9 cellular contexts compared by ENCODE assay signal in genomic region chr2:218859994-218860831, GRCh38. TPM values are rescaled to one million over a fixed set of nuclear protein-coding genes. Genes with fewer than 3 reads are reported as not detected.
DNase-seq lines count a peak whose midpoint lies in the region; ATAC-seq and TF ChIP-seq lines count a peak whose summit lies in the region.
"Had no signal": no experiment of that assay in that cellular context is flagged by ENCODE, and none has a peak within 500 bp of the region (broad histone marks: within the 10 kb centered on the region; RNA-seq: fewer than 3 reads in every experiment).

No MANE protein-coding gene starts in this region.

- H3K27me3 Mint-ChIP-seq in CD4-positive, alpha-beta memory T cell: peaks cover 44 to 71% of the 10 kb centered on the region in 2 donors

- no TSS peak for BruUV-seq in PC-3 (replicated peaks; lab: Mats Ljungman, UMichigan)

- no peak overlapping the region for H3K9ac ChIP-seq in PC-3 (ENCODE audit: low read length)
- peak overlapping the region; percentile 57 for H3K9ac ChIP-seq in trophoblast cell (ENCODE audit: low read length)

- H3K9me3 ChIP-seq in CD4-positive, alpha-beta memory T cell (ENCODE audit: control insufficient read depth in 1 of 2, low read length in 2 of 2): no peaks in the 10 kb centered on the region
- H3K9me3 ChIP-seq in PC-3 (ENCODE audit: low read length): no peaks in the 10 kb centered on the region
- no peaks in the 10 kb centered on the region for H3K9me3 ChIP-seq in esophagus muscularis mucosa
- H3K9me3 ChIP-seq in trophoblast cell (ENCODE audit: insufficient read depth, low read depth, low read length): no peaks in the 10 kb centered on the region

- peak overlapping the region; percentile 63 for H4K8ac ChIP-seq in trophoblast cell (ENCODE audit: low read depth, low read length)

- H3F3A ChIP-seq in PC-3 (ENCODE audit: low read length, unreplicated experiment): no peaks in the 10 kb centered on the region

- peak overlapping the region; percentile 62 for H2BK5ac ChIP-seq in trophoblast cell (ENCODE audit: low read depth, low read length, poor library complexity)

- H4K20me1 ChIP-seq in PC-3 (ENCODE audit: low read length): no peaks in the 10 kb centered on the region

- CTCF ChIA-PET in CD4-positive, alpha-beta memory T cell (lab: Charles Lee; ENCODE audit: partially characterized antibody): interaction anchor here (1.6 kb wide), 1 partner anchor 16 kb away, joined by 3 read pairs; no protein-coding TSS in a partner anchor
- CTCF ChIA-PET in PC-3 (lab: Charles Lee): interaction anchor here (0.6 kb wide), 1 partner anchor 38 kb away, joined by 13 read pairs; no protein-coding TSS in a partner anchor

- no peak overlapping the region for H3K23ac ChIP-seq in trophoblast cell (ENCODE audit: low read length)

- peak overlapping the region; percentile 74 for H2BK120ac ChIP-seq in trophoblast cell (ENCODE audit: insufficient read depth, low read length, poor library complexity)

- peaks cover 22% of the 10 kb centered on the region for H3K4me1 ChIP-seq in CD4-positive, alpha-beta memory T cell (ENCODE audit: insufficient read depth, low read length)
- H3K4me1 ChIP-seq in PC-3 (ENCODE audit: insufficient read depth, low read length): no peaks in the 10 kb centered on the region
- peaks cover 22 to 36% (median 28%) of the 10 kb centered on the region in 4 donors for H3K4me1 ChIP-seq in esophagus muscularis mucosa
- peaks cover 58 to 64% of the 10 kb centered on the region in 2 experiments for H3K4me1 ChIP-seq in trophoblast cell (ENCODE audit: control insufficient read depth in 1 of 2, insufficient read depth in 2 of 2, low read length in 2 of 2)

- peak overlapping the region; percentile 89 for H3K18ac ChIP-seq in trophoblast cell (ENCODE audit: low read length)

- H3K9me2 ChIP-seq in PC-3 (replicated peaks; ENCODE audit: low read length): no peaks in the 10 kb centered on the region

- H3K4me2 ChIP-seq in PC-3 (ENCODE audit: low read length) (peak overlapping the region; percentile 71), trophoblast cell (ENCODE audit: low read length) (peak overlapping the region; percentile 80)

- H4K12ac ChIP-seq in trophoblast cell (ENCODE audit: low read depth, low read length): peak overlapping the region; percentile 70

- peak overlapping the region; percentile 42; the same call in 1 of the 2 replicates for H2AFZ ChIP-seq in PC-3 (ENCODE audit: low read length)
- H2AFZ ChIP-seq in trophoblast cell (ENCODE audit: insufficient read depth, low read length, poor library complexity): peak overlapping the region; percentile 90

- no peaks in the 10 kb centered on the region for H3K36me3 ChIP-seq in CD4-positive, alpha-beta memory T cell (ENCODE audit: insufficient read depth, low read length)
- H3K36me3 ChIP-seq in PC-3 (ENCODE audit: low read depth, low read length) (no peaks in the 10 kb centered on the region), esophagus muscularis mucosa (no peaks in the 10 kb centered on the region), trophoblast cell (ENCODE audit: control insufficient read depth in 1 of 2, insufficient read depth in 2 of 2, low read length in 2 of 2) (peaks cover 0 to 2% of the 10 kb centered on the region in 2 experiments)

- intact Hi-C loops in CD4-positive, alpha-beta memory T cell (cut with micrococcal nuclease): no loop called here
- intact Hi-C loops in PC-3 (cut with micrococcal nuclease): no loop called here
- intact Hi-C loops in esophagus muscularis mucosa (cut with DNase I): no loop called here

- TF ChIP-seq EP300 in esophagus muscularis mucosa (IDR thresholded peaks at IDR 0.05): no peak

- TF ChIP-seq CTCF in PC-3 (conservative IDR thresholded peaks at IDR 0.05; ENCODE audit: low read depth, low read length) (no peak), esophagus muscularis mucosa (IDR thresholded peaks at IDR 0.05) (no peak)

- H3K27ac ChIP-seq in CD4-positive, alpha-beta memory T cell (ENCODE audit: low read depth, low read length): no peak overlapping the region
- H3K27ac ChIP-seq in PC-3 (ENCODE audit: low read length): no peak overlapping the region
- H3K27ac ChIP-seq in esophagus muscularis mucosa (replicated peaks in 1 of 4): peak overlapping the region in 2 of 4 donors; percentile 7 to 29
- peak overlapping the region; percentile 72 for H3K27ac ChIP-seq in trophoblast cell (ENCODE audit: low read depth, low read length)

- peak overlapping the region; percentile 26 for H2AK5ac ChIP-seq in trophoblast cell (ENCODE audit: low read length)

- H3K14ac ChIP-seq in trophoblast cell (ENCODE audit: low read length): peak overlapping the region; percentile 92

- H3K36me3 Mint-ChIP-seq in CD4-positive, alpha-beta memory T cell: no peaks in the 10 kb centered on the region

- H3K79me1 ChIP-seq in trophoblast cell (ENCODE audit: low read length): peaks cover 17% of the 10 kb centered on the region

- WGBS in esophagus muscularis mucosa: 8% methylated on average over 13 of the region's 46 CpGs
- no CpG with 5 or more reads among the region's 46 CpGs for WGBS in trophoblast cell (ENCODE audit: extremely low coverage, insufficient coverage, insufficient read length)

- peak overlapping the region; percentile 95 for H4K91ac ChIP-seq in trophoblast cell (ENCODE audit: low read depth, low read length)

- POLR2A ChIA-PET in CD4-positive, alpha-beta memory T cell (lab: Charles Lee; ENCODE audit: partially characterized antibody): interaction anchor here (0.7 to 1.2 kb wide), 2 partner anchors 38 to 40 kb away, joined by 3 read pairs; no protein-coding TSS in a partner anchor
- POLR2A ChIA-PET in PC-3 (lab: Charles Lee; ENCODE audit: unreplicated experiment): no interaction called here

- no peak for DNase-seq in CD4-positive, alpha-beta memory T cell
- no peak for DNase-seq in PC-3
- DNase-seq in esophagus muscularis mucosa (ENCODE audit: extremely low spot score): no peak
- no peak for DNase-seq in trophoblast cell
- DNase-seq in dermis blood vessel endothelial cell: no peak
- no peak for DNase-seq in NCI-H345 (lab: John Stamatoyannopoulos, UW)

- peaks cover 37% of the 10 kb centered on the region for H3K27me3 ChIP-seq in CD4-positive, alpha-beta memory T cell (ENCODE audit: insufficient read depth, low read length)
- H3K27me3 ChIP-seq in PC-3 (ENCODE audit: low read length): peaks cover 30% of the 10 kb centered on the region
- H3K27me3 ChIP-seq in esophagus muscularis mucosa: peaks cover 0 to 100% (median 50%) of the 10 kb centered on the region in 4 donors
- H3K27me3 ChIP-seq in trophoblast cell (ENCODE audit: insufficient read depth, low read length): no peaks in the 10 kb centered on the region

- peak overlapping the region; percentile 62 to 84 (median 65) for H3K4me3 Mint-ChIP-seq in CD4-positive, alpha-beta memory T cell

- no peaks in the 10 kb centered on the region for H3K9me3 Mint-ChIP-seq in CD4-positive, alpha-beta memory T cell

- H2BK12ac ChIP-seq in trophoblast cell (ENCODE audit: low read length): peak overlapping the region; percentile 50

- peak; percentile 7; the same call in 1 of the 2 replicates for ATAC-seq in PC-3
- no peak for ATAC-seq in HG02981 (IDR thresholded peaks at IDR 0.05; ENCODE audit: unreplicated experiment)
- ATAC-seq in GM19467 (IDR thresholded peaks at IDR 0.05; ENCODE audit: unreplicated experiment): no peak

- no peak for TF ChIP-seq POLR2A in esophagus muscularis mucosa (IDR thresholded peaks at IDR 0.05; ENCODE audit: low read depth)

- no peak overlapping the region for H3K4me3 ChIP-seq in CD4-positive, alpha-beta memory T cell (ENCODE audit: low read length in 2 of 2)
- H3K4me3 ChIP-seq in PC-3 (ENCODE audit: low read length): peak overlapping the region; percentile 53; the same call in 1 of the 2 replicates
- H3K4me3 ChIP-seq in esophagus muscularis mucosa: peak overlapping the region; percentile 51 to 64 (median 51)
- peak overlapping the region; percentile 80 for H3K4me3 ChIP-seq in trophoblast cell (ENCODE audit: low read depth, low read length)

- H3K79me2 ChIP-seq in PC-3 (ENCODE audit: low read length) (no peaks in the 10 kb centered on the region), trophoblast cell (ENCODE audit: control insufficient read depth, insufficient read depth, low read length, poor library complexity) (peaks cover 5% of the 10 kb centered on the region)

- peak overlapping the region in 1 of 7 donors; percentile 9 for H3K27ac Mint-ChIP-seq in CD4-positive, alpha-beta memory T cell

- H3K4ac ChIP-seq in trophoblast cell (ENCODE audit: low read depth, low read length): peak overlapping the region; percentile 87

- H3K4me1 Mint-ChIP-seq in CD4-positive, alpha-beta memory T cell: peaks cover 13 to 38% (median 18%) of the 10 kb centered on the region in 4 donors

RNA-seq across cellular contexts. Expression of gene WNT6, which starts 0.6 kb away (rescaled TPM):
- under 1 TPM in 1 of 2 experiments, not detected in 1; 0.26 TPM for total RNA-seq in CD4-positive, alpha-beta memory T cell
- not detected for polyA plus RNA-seq in CD4-positive, alpha-beta memory T cell
- total RNA-seq in PC-3 (2014; rRNA removed) (not detected in 2 replicates), esophagus muscularis mucosa (10 to 100 TPM in 2 of 4 donors, 1 to 10 TPM in 2; 2.9 to 14.3 (median 8.0) TPM), dermis blood vessel endothelial cell (not detected in 2 replicates)
- polyA plus RNA-seq in trophoblast cell (2013): 22.5 and 23.5 TPM in 2 replicates
- total RNA-seq: HT1080 had no signal

RNA-seq across cellular contexts. Expression of gene WNT10A, which starts 20.4 kb away (rescaled TPM):
- total RNA-seq in CD4-positive, alpha-beta memory T cell: 10 to 100 TPM; 11.1 to 12.4 TPM
- 1 to 10 TPM; 7.6 to 8.1 TPM for polyA plus RNA-seq in CD4-positive, alpha-beta memory T cell
- total RNA-seq in PC-3 (2014; rRNA removed) (0.40 and 3.3 TPM in 2 replicates), esophagus muscularis mucosa (under 1 TPM in 1 of 4 donors, not detected in 3; 0.17 TPM), dermis blood vessel endothelial cell (under 0.01 and 0.05 TPM in 2 replicates)
- 0.15 and 0.22 TPM in 2 replicates for polyA plus RNA-seq in trophoblast cell (2013)
- total RNA-seq: HT1080 had no signal

RNA-seq across cellular contexts. Expression of gene PRKAG3, which starts 28.6 kb away (rescaled TPM):
- total RNA-seq in CD4-positive, alpha-beta memory T cell: not detected
- not detected for polyA plus RNA-seq in CD4-positive, alpha-beta memory T cell
- total RNA-seq in PC-3 (2014; rRNA removed) (not detected in 2 replicates), esophagus muscularis mucosa (not detected), dermis blood vessel endothelial cell (not detected in 2 replicates)
- not detected in 2 replicates for polyA plus RNA-seq in trophoblast cell (2013)
- total RNA-seq: HT1080 had no signal

Comparison
In these comparisons a context has a peak if more than half of its experiments do, and no peak if none do; other contexts are left out.
1. H3K4me3 ChIP-seq: peak in PC-3 (single experiment), esophagus muscularis mucosa (4 of 4) and trophoblast cell (single experiment); none in CD4-positive, alpha-beta memory T cell (0 of 2).